In the genomic region with DNA sequence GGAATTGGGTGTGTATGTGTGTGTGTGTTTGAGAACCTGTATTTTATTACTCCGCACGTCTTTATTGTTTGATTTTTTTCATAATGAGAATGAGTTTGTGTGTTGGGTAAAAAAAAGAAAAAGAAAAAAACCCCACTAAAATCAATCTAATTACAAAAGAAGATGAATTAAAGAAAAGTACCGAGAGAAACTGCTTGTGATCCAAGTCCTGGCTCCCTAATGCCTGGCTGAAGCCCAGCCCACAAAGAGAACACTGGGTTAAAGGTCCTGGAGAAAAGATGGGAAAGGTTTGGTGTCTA, we compare ENCODE assay signal across 9 cellular contexts. TPM values are rescaled to one million over a fixed set of nuclear protein-coding genes. Genes with fewer than 3 reads are reported as not detected.
DNase-seq lines count a peak whose midpoint lies in the region; ATAC-seq, FAIRE-seq and TF ChIP-seq lines count a peak whose summit lies in the region.
"Had no signal": no experiment of that assay in that cellular context is flagged by ENCODE, and none has a peak within 500 bp of the region (broad histone marks: within the 10 kb centered on the region; RNA-seq: fewer than 3 reads in every experiment).

No MANE protein-coding gene starts in this region.

- FAIRE-seq in astrocyte (lab: Jason Lieb, UNC): no peak

- TF ChIP-seq CTCF in astrocyte (IDR thresholded peaks at IDR 0.05; ENCODE audit: insufficient read depth, low read depth, low read length) (no peak), left lung (IDR thresholded peaks at IDR 0.05) (no peak), suprapubic skin (IDR thresholded peaks at IDR 0.05) (no peak)

- H3K4me3 ChIP-seq in astrocyte (ENCODE audit: insufficient read depth, low read depth, low read length): peak overlapping the region; percentile 82
- H3K4me3 ChIP-seq in left lung: peak overlapping the region; percentile 82 to 85
- peak overlapping the region; percentile 67 for H3K4me3 ChIP-seq in suprapubic skin

- H3K27me3 ChIP-seq in astrocyte (ENCODE audit: insufficient read depth, low read length) (no peaks in the 10 kb centered on the region), left lung (no peaks in the 10 kb centered on the region), suprapubic skin (no peaks in the 10 kb centered on the region)

- no peak for TF ChIP-seq EP300 in suprapubic skin (IDR thresholded peaks at IDR 0.05)

- H3K36me3 ChIP-seq in astrocyte (ENCODE audit: insufficient read depth, low read length) (peaks cover 12% of the 10 kb centered on the region), left lung (peaks cover 0 to 20% of the 10 kb centered on the region in 2 donors), suprapubic skin (peaks cover 21% of the 10 kb centered on the region)

- peaks cover 22% of the 10 kb centered on the region for H3K4me1 ChIP-seq in astrocyte (ENCODE audit: insufficient read depth, low read length)
- H3K4me1 ChIP-seq in left lung: peaks cover 25 to 41% of the 10 kb centered on the region in 2 donors
- peaks cover 43% of the 10 kb centered on the region for H3K4me1 ChIP-seq in suprapubic skin

- peak overlapping the region; percentile 93 for H3K4me2 ChIP-seq in astrocyte (ENCODE audit: low read length)

- H4K20me1 ChIP-seq in astrocyte (ENCODE audit: insufficient read depth, low read length): peaks cover 33% of the 10 kb centered on the region

- H2AFZ ChIP-seq in astrocyte (ENCODE audit: low read depth, low read length): peak overlapping the region; percentile 79

- TF ChIP-seq POLR2A in suprapubic skin (IDR thresholded peaks at IDR 0.05): no peak

- peak; percentile 89 for DNase-seq in NCI-H82 treated with DMSO at 0.1 percent for 48 hours (lab: John Stamatoyannopoulos, UW; ENCODE audit: unreplicated experiment)
- no peak for DNase-seq in NCI-H82 (lab: John Stamatoyannopoulos, UW)
- DNase-seq in astrocyte (ENCODE audit: low read depth): no peak
- no peak for DNase-seq in left lung
- DNase-seq in suprapubic skin (ENCODE audit: low spot score in 2 of 2): no peak
- DNase-seq in stimulated activated CD4-positive, alpha-beta T cell treated with anti-CD3 and anti-CD28 coated beads, Interleukin-4, amount 100 ng/mL, for 4 hours: no peak
- DNase-seq in nucleus accumbens (lab: John Stamatoyannopoulos, UW): no peak
- DNase-seq: CD4-positive, CD25-positive, alpha-beta regulatory T cell had no signal

- H3K9me3 ChIP-seq in astrocyte (ENCODE audit: insufficient read depth, low read depth, low read length) (no peaks in the 10 kb centered on the region), left lung (no peaks in the 10 kb centered on the region), suprapubic skin (no peaks in the 10 kb centered on the region)

- no peaks in the 10 kb centered on the region for H3K9me3 Mint-ChIP-seq in astrocyte (ENCODE audit: unreplicated experiment)

- H3K27ac ChIP-seq in astrocyte (ENCODE audit: low read depth, low read length) (peak overlapping the region; percentile 76), left lung (peak overlapping the region; percentile 78 to 84), suprapubic skin (peak overlapping the region; percentile 88)

- 35% methylated on average over 3 of the region's 3 CpGs for WGBS in suprapubic skin

- peak overlapping the region; percentile 96 for H3K9ac ChIP-seq in astrocyte (ENCODE audit: low read length)

- H3K79me2 ChIP-seq in astrocyte (ENCODE audit: insufficient read depth, low read length): peaks cover 48% of the 10 kb centered on the region

- H3K4me1 Mint-ChIP-seq in astrocyte (ENCODE audit: low read depth, unreplicated experiment): peaks cover 23% of the 10 kb centered on the region

- intact Hi-C loops in left lung (cut with DNase I): no loop called here

- ATAC-seq in left lung (no peak), HG02759 (IDR thresholded peaks at IDR 0.05; ENCODE audit: unreplicated experiment) (no peak)

- H3K4me3 Mint-ChIP-seq in astrocyte (ENCODE audit: unreplicated experiment): peak overlapping the region; percentile 92
- H3K4me3 Mint-ChIP-seq: CD4-positive, CD25-positive, alpha-beta regulatory T cell had no signal

- no peaks in the 10 kb centered on the region for H3K27me3 Mint-ChIP-seq in astrocyte (ENCODE audit: low read depth, unreplicated experiment)

- H3K36me3 Mint-ChIP-seq in astrocyte (ENCODE audit: low read depth, unreplicated experiment): peaks cover 14% of the 10 kb centered on the region

- H3K27ac Mint-ChIP-seq in astrocyte (ENCODE audit: unreplicated experiment): peak overlapping the region; percentile 92

RNA-seq across cellular contexts. Expression of a gene that starts 0.6 kb away (rescaled TPM):
- 19.6 and 21.4 TPM in 2 replicates for total RNA-seq in astrocyte
- total RNA-seq in left lung: 10 to 100 TPM; 37.1 to 49.9 TPM
- total RNA-seq in suprapubic skin: 10 to 100 TPM; 35.4 to 48.4 (median 44.7) TPM

RNA-seq across cellular contexts. Expression of a gene that starts 3.4 kb away (rescaled TPM):
- 2.1 and 3.6 TPM in 2 replicates for total RNA-seq in astrocyte
- total RNA-seq in left lung: 10 to 100 TPM; 11.3 to 18.6 TPM
- total RNA-seq in suprapubic skin: 10 to 100 TPM; 15.3 to 29.9 (median 22.5) TPM

RNA-seq across cellular contexts. Expression of a gene that starts 15.2 kb away (rescaled TPM):
- 147 and 162 TPM in 2 replicates for total RNA-seq in astrocyte
- total RNA-seq in left lung: 100 to 1,000 TPM; 119 to 138 TPM
- 100 to 1,000 TPM in 1 of 4 donors, 10 to 100 TPM in 3; 45.1 to 109 (median 58.8) TPM for total RNA-seq in suprapubic skin

RNA-seq across cellular contexts. Expression of a gene that starts 20.1 kb away (rescaled TPM):
- total RNA-seq in astrocyte (13.7 and 16.6 TPM in 2 replicates), left lung (10 to 100 TPM; 11.9 to 13.2 TPM), suprapubic skin (10 to 100 TPM in 1 of 4 donors, 1 to 10 TPM in 3; 7.8 to 13.1 (median 8.5) TPM)

RNA-seq across cellular contexts. Expression of a gene that starts 46.6 kb away (rescaled TPM):
- total RNA-seq in astrocyte (29.3 and 39.5 TPM in 2 replicates), left lung (10 to 100 TPM; 13.2 to 27.1 TPM), suprapubic skin (10 to 100 TPM; 15.4 to 67.6 (median 22.5) TPM)
